18 cellular contexts compared by ENCODE assay signal in genomic region chr4:52566136-52567031, GRCh38.
A peak's percentile ranks its signal among the peaks of the same experiment; 100 is the strongest.
DNase-seq lines count a peak whose midpoint lies in the region; ATAC-seq and TF ChIP-seq lines count a peak whose summit lies in the region.
"Had no signal": no experiment of that assay in that cellular context is flagged by ENCODE, and none has a peak within 500 bp of the region (broad histone marks: within the 10 kb centered on the region; RNA-seq: fewer than 3 reads in every experiment).

No MANE protein-coding gene starts in this region.

- peak overlapping the region; percentile 90 for H3K18ac ChIP-seq in IMR-90 (ENCODE audit: low read depth, low read length)

- CTCF ChIA-PET in IMR-90 (lab: Yijun Ruan, JAX) = no interaction called here

- no peaks in the 10 kb centered on the region for H3K27me3 ChIP-seq in IMR-90 (ENCODE audit: control insufficient read depth, insufficient read depth, low read length)
- peaks cover 5% of the 10 kb centered on the region for H3K27me3 ChIP-seq in suprapubic skin

- peak overlapping the region; percentile 41; the same call in 1 of the 2 replicates for H3K23ac ChIP-seq in IMR-90 (ENCODE audit: low read depth, low read length)

- peak overlapping the region; percentile 54 for H3K27ac ChIP-seq in IMR-90 (ENCODE audit: insufficient read depth, low read length)
- no peak overlapping the region for H3K27ac ChIP-seq in suprapubic skin
- H3K27ac ChIP-seq: C4-2B, HL-60 had no signal

- H3K79me1 ChIP-seq in IMR-90 (ENCODE audit: low read depth in 1 of 2, low read length in 2 of 2) = no peaks in the 10 kb centered on the region

- BruUV-seq in IMR-90 (replicated peaks; lab: Mats Ljungman, UMichigan) = no TSS peak

- WGBS in IMR-90 (ENCODE audit: extremely low coverage in 2 of 2, insufficient read length in 1 of 2), 2 experiments = no CpG with 5 or more reads among the region's 2 CpGs
- 70% methylated on average over 2 of the region's 2 CpGs for WGBS in suprapubic skin

- H2BK5ac ChIP-seq in IMR-90 (ENCODE audit: low read depth, low read length, poor library complexity, severe bottlenecking) = peak overlapping the region; percentile 37

- dilution Hi-C loops in IMR-90 (cut with HindIII; ENCODE audit: low sequenced_read_pairs, unreplicated experiment) = no loop called here

- no peaks in the 10 kb centered on the region for H3K36me3 Mint-ChIP-seq in effector memory CD8-positive, alpha-beta T cell (ENCODE audit: insufficient read depth)

- H3K4ac ChIP-seq in IMR-90 (ENCODE audit: low read depth, low read length) = peak overlapping the region; percentile 24

- H2AK5ac ChIP-seq in IMR-90 (ENCODE audit: low read depth, low read length) = peak overlapping the region; percentile 38; the same call in 1 of the 2 replicates

- no peak overlapping the region for H2AFZ ChIP-seq in IMR-90 (replicated peaks; ENCODE audit: low read length, poor library complexity)

- TF ChIP-seq EP300 in suprapubic skin (IDR thresholded peaks at IDR 0.05) = no peak

- TF ChIP-seq RAD21 in IMR-90 (IDR thresholded peaks at IDR 0.05; ENCODE audit: low read length) = no peak

- H4K20me1 ChIP-seq in IMR-90 (ENCODE audit: insufficient read depth, low read length) = no peaks in the 10 kb centered on the region

- H2BK20ac ChIP-seq in IMR-90 (ENCODE audit: low read depth, low read length) = peak overlapping the region; percentile 50

- H3K4me1 Mint-ChIP-seq in effector memory CD8-positive, alpha-beta T cell (ENCODE audit: low read depth in 2 of 2) = no peaks in the 10 kb centered on the region

- intact Hi-C loops in IMR-90 (cut with micrococcal nuclease) = no loop called here

- peak; percentile 65 for ATAC-seq in GM18861 (IDR thresholded peaks at IDR 0.05; ENCODE audit: unreplicated experiment)
- peak; percentile 56 for ATAC-seq in IMR-90 (ENCODE audit: low read depth)
- no peak for ATAC-seq in HG02973 (IDR thresholded peaks at IDR 0.05; ENCODE audit: unreplicated experiment)
- ATAC-seq in effector memory CD8-positive, alpha-beta T cell (replicated peaks) = no peak
- ATAC-seq: K562 had no signal

- peaks cover 24 to 41% of the 10 kb centered on the region in 2 donors for H3K27me3 Mint-ChIP-seq in effector memory CD8-positive, alpha-beta T cell

- H3K9ac ChIP-seq in IMR-90 (ENCODE audit: low read depth, low read length) = no peak overlapping the region

- H3K4me3 ChIP-seq in IMR-90 (ENCODE audit: insufficient read depth, low read depth, low read length) = no peak overlapping the region
- H3K4me3 ChIP-seq in suprapubic skin = no peak overlapping the region
- H3K4me3 ChIP-seq: K562 had no signal

- H4K8ac ChIP-seq in IMR-90 (ENCODE audit: low read depth in 2 of 2, low read length in 2 of 2) = peak overlapping the region; percentile 3 to 32; a peak in 1 of 4 replicates

- in situ Hi-C loops in IMR-90 (cut with MboI; ENCODE audit: low sequenced_read_pairs) = no loop called here

- peak overlapping the region; percentile 85; the same call in 1 of the 2 replicates for H4K5ac ChIP-seq in IMR-90 (ENCODE audit: low read depth, low read length)

- no peaks in the 10 kb centered on the region for H3K9me3 ChIP-seq in IMR-90 (ENCODE audit: control insufficient read depth, insufficient read depth, low read length)
- no peaks in the 10 kb centered on the region for H3K9me3 ChIP-seq in suprapubic skin

- H3K14ac ChIP-seq in IMR-90 (replicated peaks; ENCODE audit: low read depth, low read length) = 0 out of 2 replicates have a peak overlapping the region, but pooled peaks have one; percentile 42

- H2BK120ac ChIP-seq in IMR-90 (ENCODE audit: low read depth, low read length) = peak overlapping the region; percentile 36

- H3K56ac ChIP-seq in IMR-90 (ENCODE audit: extremely low read depth, insufficient read depth, low read length) = peak overlapping the region; percentile 20; the same call in 1 of the 2 replicates

- peak overlapping the region; percentile 17; the same call in 1 of the 3 replicates for H2BK15ac ChIP-seq in IMR-90 (ENCODE audit: low read depth, low read length)

- TF ChIP-seq CTCF in IMR-90 (conservative IDR thresholded peaks at IDR 0.05; ENCODE audit: low read depth, low read length) = no peak
- no peak for TF ChIP-seq CTCF in suprapubic skin (IDR thresholded peaks at IDR 0.05)

- peaks cover 10% of the 10 kb centered on the region for H3K4me1 ChIP-seq in IMR-90 (ENCODE audit: control insufficient read depth, insufficient read depth, low read length)
- H3K4me1 ChIP-seq in suprapubic skin = no peaks in the 10 kb centered on the region

- no peak overlapping the region for H3K27ac Mint-ChIP-seq in effector memory CD8-positive, alpha-beta T cell

- DNase-seq in IMR-90 (peak; percentile 67), astrocyte of the hippocampus (ENCODE audit: low read depth, low spot score) (peak; percentile 16), glomerular visceral epithelial cell (ENCODE audit: extremely low spot score) (peak; percentile 17), SHP77 treated with DMSO at 0.1 percent for 48 hours (lab: John Stamatoyannopoulos, UW) (no peak), suprapubic skin (ENCODE audit: low spot score in 2 of 2) (no peak)
- no peak for DNase-seq in effector memory CD8-positive, alpha-beta T cell
- DNase-seq: DMS 273 treated with DMSO at 0.1 percent for 48 hours, H9, NCI-H1436, NCI-H2081, NCI-H510A, NCI-H774, Right ventricle myocardium superior had no signal

- H3K36me3 ChIP-seq in IMR-90 (ENCODE audit: control insufficient read depth, insufficient read depth, low read length) (no peaks in the 10 kb centered on the region), suprapubic skin (no peaks in the 10 kb centered on the region)

- POLR2A ChIA-PET in IMR-90 (lab: Charles Lee; ENCODE audit: unreplicated experiment) = no interaction called here

- no peak overlapping the region for H3K4me3 Mint-ChIP-seq in effector memory CD8-positive, alpha-beta T cell
- H3K4me3 Mint-ChIP-seq: H9 had no signal

- H3K9me1 ChIP-seq in IMR-90 (ENCODE audit: insufficient read depth, low read length) = peaks cover 1% of the 10 kb centered on the region

- H2AK9ac ChIP-seq in IMR-90 (replicated peaks; ENCODE audit: low read depth, low read length, poor library complexity) = no peak overlapping the region

- TF ChIP-seq POLR2A in IMR-90 (IDR thresholded peaks at IDR 0.05; ENCODE audit: low read depth, low read length) (no peak), suprapubic skin (IDR thresholded peaks at IDR 0.05) (no peak)

- H4K91ac ChIP-seq in IMR-90 (ENCODE audit: insufficient read depth, low read depth, low read length) = 0 out of 2 replicates have a peak overlapping the region, but pooled peaks have one; percentile 22

- no peaks in the 10 kb centered on the region for H3K9me3 Mint-ChIP-seq in effector memory CD8-positive, alpha-beta T cell
- H3K9me3 Mint-ChIP-seq: H9 had no signal

- peak overlapping the region; percentile 21; the same call in 1 of the 2 replicates for H3K4me2 ChIP-seq in IMR-90 (ENCODE audit: low read depth, low read length)

TF ChIP-seq in IMR-90, 13 proteins besides CTCF, POLR2A, EP300 and RAD21:
- TF ChIP-seq CEBPB (IDR thresholded peaks at IDR 0.05; ENCODE audit: low read depth, low read length) = peak; percentile 54; the same call in 1 of the 2 replicates
- TF ChIP-seq ELK1 (IDR thresholded peaks at IDR 0.05; ENCODE audit: borderline replicate concordance, low read depth, low read length) = no peak
- peak; percentile 43; the same call in 1 of the 2 replicates for TF ChIP-seq FOS (IDR thresholded peaks at IDR 0.05; ENCODE audit: low read depth, low read length)
TF ChIP-seq in IMR-90: peak in this region for 2.

Comparison
In these comparisons a context has a peak if more than half of its experiments do, and no peak if none do; other contexts are left out.
1. ATAC-seq: peak in GM18861 (single experiment) and IMR-90 (single experiment); none in HG02973 (single experiment) and effector memory CD8-positive, alpha-beta T cell (single experiment).
2. DNase-seq: peak in IMR-90 (single experiment), astrocyte of the hippocampus (single experiment) and glomerular visceral epithelial cell (single experiment); none in SHP77 treated with DMSO at 0.1 percent for 48 hours (single experiment), effector memory CD8-positive, alpha-beta T cell (0 of 3) and suprapubic skin (0 of 2).